1 cellular context compared by ENCODE assay signal in genomic region chr1:218317061-218317460, GRCh38.
TF ChIP-seq lines count a peak whose summit lies in the region.

No MANE protein-coding gene starts in this region.

TF ChIP-seq in IMR-90, 13 proteins besides CTCF, POLR2A, EP300 and RAD21:
- TF ChIP-seq USF2 (IDR thresholded peaks at IDR 0.05; ENCODE audit: low read depth, low read length), result no peak
- no peak for TF ChIP-seq RFX5 (IDR thresholded peaks at IDR 0.05; ENCODE audit: low read depth, low read length)
- no peak for TF ChIP-seq MAZ (IDR thresholded peaks at IDR 0.05; ENCODE audit: borderline replicate concordance, low read depth, low read length)
- no peak for TF ChIP-seq CEBPB (IDR thresholded peaks at IDR 0.05; ENCODE audit: low read depth, low read length)
- no peak for TF ChIP-seq RCOR1 (IDR thresholded peaks at IDR 0.05; ENCODE audit: insufficient replicate concordance, low read length)
- TF ChIP-seq MXI1 (IDR thresholded peaks at IDR 0.05; ENCODE audit: borderline replicate concordance, low read depth, low read length), result no peak
- no peak for TF ChIP-seq ELK1 (IDR thresholded peaks at IDR 0.05; ENCODE audit: borderline replicate concordance, low read depth, low read length)
- no peak for TF ChIP-seq MAFK (IDR thresholded peaks at IDR 0.05; ENCODE audit: low read depth, low read length)
- no peak for TF ChIP-seq NFE2L2 (IDR thresholded peaks at IDR 0.05; ENCODE audit: low read depth, low read length)
- no peak for TF ChIP-seq BHLHE40 (IDR thresholded peaks at IDR 0.05; ENCODE audit: low read depth, low read length)
- no peak for TF ChIP-seq FOS (IDR thresholded peaks at IDR 0.05; ENCODE audit: low read depth, low read length)
- no peak for TF ChIP-seq CHD1 (IDR thresholded peaks at IDR 0.05; ENCODE audit: low read depth, low read length)
- TF ChIP-seq SMC3 (IDR thresholded peaks at IDR 0.05; ENCODE audit: low read depth, low read length), result no peak
